26 cellular contexts compared by ENCODE assay signal in the genomic region with DNA sequence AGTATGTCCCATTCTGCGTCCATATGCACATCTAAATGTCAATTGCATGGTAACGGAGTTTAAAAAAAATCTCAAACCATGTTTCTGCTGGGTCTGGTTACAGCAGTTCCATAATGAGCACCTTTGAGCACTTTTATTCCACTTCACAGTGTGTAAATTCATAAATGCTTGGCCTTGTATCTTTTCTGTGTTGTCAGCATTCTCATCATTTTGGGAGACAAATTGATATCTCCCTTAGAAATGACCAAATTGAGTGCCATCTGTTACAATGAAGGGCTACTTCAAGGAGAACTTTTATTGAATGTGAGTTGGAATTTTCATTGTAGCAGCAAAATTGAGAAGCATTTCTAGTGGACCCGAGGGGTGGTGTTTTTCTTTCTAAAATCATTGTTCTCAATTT.
"Had no signal": no experiment of that assay in that cellular context is flagged by ENCODE, and none has a peak within 500 bp of the region (broad histone marks: within the 10 kb centered on the region; RNA-seq: fewer than 3 reads in every experiment).

No MANE protein-coding gene starts in this region.

- DNase-seq: hippocampal formation; kidney; left colon; left lung; lower lobe of right lung; mammary epithelial cell; mesenchymal stem cell; naive B cell; ovary; stimulated activated CD4-positive, alpha-beta T cell treated with anti-CD3 and anti-CD28 coated beads, Interleukin-12 subunit alpha, Interleukin-12 subunit beta, amount 100 ng/mL, for 4 hours; stimulated activated CD4-positive, alpha-beta T cell treated with anti-CD3 and anti-CD28 coated beads, Interleukin-15, amount 100 ng/mL, for 24 hours; stimulated activated CD4-positive, alpha-beta T cell treated with anti-CD3 and anti-CD28 coated beads, Interleukin-2, amount 100 ng/mL, for 24 hours; stimulated activated CD4-positive, alpha-beta T cell treated with anti-CD3 and anti-CD28 coated beads, Interleukin-4, amount 100 ng/mL, for 1 hour; stimulated activated naive CD4-positive, alpha-beta T cell; tibial artery; trophoblast cell; upper lobe of right lung had no signal

- H3K9me3 ChIP-seq: left lung, lower lobe of right lung, ovary, right atrium auricular region, suprapubic skin, thoracic aorta, tibial artery, upper lobe of right lung had no signal

- ATAC-seq: left colon; left lung; lower lobe of right lung; natural killer cell treated with Interleukin-12 subunit alpha and Interleukin-12 subunit beta and Interleukin-15 and Interleukin-18, amount 100 ng/mL, for 72 hours; sciatic nerve; upper lobe of right lung had no signal

- H3K36me3 Mint-ChIP-seq: mesothelial cell of epicardium; naive B cell; natural killer cell treated with Interleukin-12 subunit alpha and Interleukin-12 subunit beta and Interleukin-15 and Interleukin-18, amount 100 ng/mL, for 72 hours had no signal

- H3K27ac Mint-ChIP-seq: mesothelial cell of epicardium; naive B cell; natural killer cell treated with Interleukin-12 subunit alpha and Interleukin-12 subunit beta and Interleukin-15 and Interleukin-18, amount 100 ng/mL, for 72 hours; progenitor cell of endocrine pancreas; stimulated activated naive CD8-positive, alpha-beta T cell treated with anti-CD3 and anti-CD28 coated beads, Interleukin-15, Interleukin-2, amounts not matched to agents 100 ng/mL and 50 ng/mL, for 24 hours had no signal

- H3K27me3 ChIP-seq: left lung, ovary, right atrium auricular region, suprapubic skin, tibial artery, upper lobe of right lung had no signal

- H3K36me3 ChIP-seq: left lung, lower lobe of right lung, ovary, right atrium auricular region, suprapubic skin, thoracic aorta, tibial artery, upper lobe of right lung had no signal

- H3K27ac ChIP-seq: left lung, lower lobe of right lung, ovary, right atrium auricular region, skin epidermis, suprapubic skin, thoracic aorta, tibial artery, upper lobe of right lung had no signal

- H3K9me3 Mint-ChIP-seq: mesothelial cell of epicardium had no signal

- H3K4me1 ChIP-seq: left lung, lower lobe of right lung, right atrium auricular region, suprapubic skin, tibial artery, upper lobe of right lung had no signal

- H3K4me3 ChIP-seq: left lung, lower lobe of right lung, ovary, right atrium auricular region, skin epidermis, suprapubic skin, thoracic aorta, tibial artery, upper lobe of right lung had no signal

- H3K4me1 Mint-ChIP-seq: naive B cell had no signal

- H3K4me3 Mint-ChIP-seq: mesothelial cell of epicardium; naive B cell; natural killer cell treated with Interleukin-12 subunit alpha and Interleukin-12 subunit beta and Interleukin-15 and Interleukin-18, amount 100 ng/mL, for 72 hours; stimulated activated naive CD8-positive, alpha-beta T cell treated with anti-CD3 and anti-CD28 coated beads, Interleukin-15, Interleukin-2, amounts not matched to agents 100 ng/mL and 50 ng/mL, for 24 hours had no signal
